Comparison of ENCODE assay signal across 14 cellular contexts in genomic region chr9:5593904-5594303, GRCh38. TPM values are rescaled to one million over a fixed set of nuclear protein-coding genes. Genes with fewer than 3 reads are reported as not detected.
DNase-seq lines count a peak whose midpoint lies in the region; ATAC-seq and TF ChIP-seq lines count a peak whose summit lies in the region.
"Had no signal": no experiment of that assay in that cellular context is flagged by ENCODE, and none has a peak within 500 bp of the region (broad histone marks: within the 10 kb centered on the region; RNA-seq: fewer than 3 reads in every experiment).

No MANE protein-coding gene starts in this region.

- no peaks in the 10 kb centered on the region for H3K27me3 Mint-ChIP-seq in stimulated activated naive CD8-positive, alpha-beta T cell treated with anti-CD3 and anti-CD28 coated beads, Interleukin-15, Interleukin-2, amounts not matched to agents 100 ng/mL and 50 ng/mL, for 24 hours
- no peaks in the 10 kb centered on the region for H3K27me3 Mint-ChIP-seq in MCF 10A (ENCODE audit: insufficient read depth, unreplicated experiment)
- H3K27me3 Mint-ChIP-seq: activated naive CD4-positive, alpha-beta T cell treated with anti-CD3 and anti-CD28 coated beads, Interleukin-2, amount 50 U/mL, for 24 hours had no signal

- no peak for ATAC-seq in stimulated activated naive CD8-positive, alpha-beta T cell treated with anti-CD3 and anti-CD28 coated beads, Interleukin-15, Interleukin-2, amounts not matched to agents 100 U/mL and 50 U/mL, for 24 hours
- ATAC-seq in HG02623 (IDR thresholded peaks at IDR 0.05; ENCODE audit: unreplicated experiment) (peak; percentile 50), HG03565 (IDR thresholded peaks at IDR 0.05; ENCODE audit: unreplicated experiment) (peak; percentile 78), omental fat pad (ENCODE audit: low FRiP score) (no peak)

- BruUV-seq in MCF 10A (replicated peaks; lab: Mats Ljungman, UMichigan) = no TSS peak

- H3K27ac Mint-ChIP-seq in stimulated activated naive CD8-positive, alpha-beta T cell treated with anti-CD3 and anti-CD28 coated beads, Interleukin-15, Interleukin-2, amounts not matched to agents 100 ng/mL and 50 ng/mL, for 24 hours = peak overlapping the region; percentile 43
- no peak overlapping the region for H3K27ac Mint-ChIP-seq in MCF 10A (ENCODE audit: low read depth, unreplicated experiment)
- H3K27ac Mint-ChIP-seq: activated naive CD4-positive, alpha-beta T cell treated with anti-CD3 and anti-CD28 coated beads, Interleukin-2, amount 50 U/mL, for 24 hours; endodermal cell had no signal

- H3K4me3 Mint-ChIP-seq in stimulated activated naive CD8-positive, alpha-beta T cell treated with anti-CD3 and anti-CD28 coated beads, Interleukin-15, Interleukin-2, amounts not matched to agents 100 ng/mL and 50 ng/mL, for 24 hours = no peak overlapping the region
- no peak overlapping the region for H3K4me3 Mint-ChIP-seq in MCF 10A (ENCODE audit: unreplicated experiment)
- H3K4me3 Mint-ChIP-seq: activated naive CD4-positive, alpha-beta T cell treated with anti-CD3 and anti-CD28 coated beads, Interleukin-2, amount 50 U/mL, for 24 hours; endodermal cell had no signal

- no peaks in the 10 kb centered on the region for H3K36me3 Mint-ChIP-seq in stimulated activated naive CD8-positive, alpha-beta T cell treated with anti-CD3 and anti-CD28 coated beads, Interleukin-15, Interleukin-2, amounts not matched to agents 100 ng/mL and 50 ng/mL, for 24 hours (ENCODE audit: low read depth)
- H3K36me3 Mint-ChIP-seq in MCF 10A (ENCODE audit: insufficient read depth, unreplicated experiment) = no peaks in the 10 kb centered on the region
- H3K36me3 Mint-ChIP-seq: activated naive CD4-positive, alpha-beta T cell treated with anti-CD3 and anti-CD28 coated beads, Interleukin-2, amount 50 U/mL, for 24 hours had no signal

- no peaks in the 10 kb centered on the region for H3K9me3 Mint-ChIP-seq in stimulated activated naive CD8-positive, alpha-beta T cell treated with anti-CD3 and anti-CD28 coated beads, Interleukin-15, Interleukin-2, amounts not matched to agents 100 ng/mL and 50 ng/mL, for 24 hours
- H3K9me3 Mint-ChIP-seq in MCF 10A (ENCODE audit: unreplicated experiment) = no peaks in the 10 kb centered on the region
- H3K9me3 Mint-ChIP-seq: activated naive CD4-positive, alpha-beta T cell treated with anti-CD3 and anti-CD28 coated beads, Interleukin-2, amount 50 U/mL, for 24 hours; endodermal cell had no signal

- intact Hi-C loops in MCF 10A (cut with micrococcal nuclease) = loop anchor here (5.0 kb wide), 1 partner anchor 1212 kb away; no protein-coding TSS in a partner anchor

- POLR2A ChIA-PET in MCF 10A (lab: Yijun Ruan, JAX) = no interaction called here

- peaks cover 51% of the 10 kb centered on the region for H3K4me1 Mint-ChIP-seq in stimulated activated naive CD8-positive, alpha-beta T cell treated with anti-CD3 and anti-CD28 coated beads, Interleukin-15, Interleukin-2, amounts not matched to agents 100 ng/mL and 50 ng/mL, for 24 hours (ENCODE audit: low read depth)
- no peaks in the 10 kb centered on the region for H3K4me1 Mint-ChIP-seq in MCF 10A (ENCODE audit: insufficient read depth, unreplicated experiment)

- TF ChIP-seq CTCF in MCF 10A (IDR thresholded peaks at IDR 0.05; ENCODE audit: unreplicated experiment) (no peak), omental fat pad (IDR thresholded peaks at IDR 0.05) (no peak)

- CTCF ChIA-PET in MCF 10A (lab: Yijun Ruan, JAX) = interaction anchor here (0.7 to 1.2 kb wide), 2 partner anchors 144 to 169 kb away, joined by 3 to 6 read pairs; partner anchors contain the start of gene CD274

- no peak for DNase-seq in stimulated activated naive CD8-positive, alpha-beta T cell treated with anti-CD3 and anti-CD28 coated beads, Interleukin-15, Interleukin-2, amounts not matched to agents 100 U/mL and 50 U/mL, for 24 hours
- no peak for DNase-seq in NCI-H1694 treated with DMSO at 0.1 percent for 48 hours (lab: John Stamatoyannopoulos, UW)
- DNase-seq in amniotic stem cell (lab: John Stamatoyannopoulos, UW) = no peak
- DNase-seq in MCF 10A (ENCODE audit: unreplicated experiment) = no peak
- DNase-seq in omental fat pad (ENCODE audit: low spot score) = no peak
- DNase-seq: endodermal cell; NCI-H82; stimulated activated CD4-positive, alpha-beta T cell treated with anti-CD3 and anti-CD28 coated beads, Interleukin-4, amount 100 ng/mL, for 1 hour; transverse colon; WERI-Rb-1 had no signal

RNA-seq across cellular contexts. Expression of gene RIC1, which starts 35.0 kb away (rescaled TPM):
- total RNA-seq in MCF 10A (2022) (21.3 and 23.1 TPM in 2 replicates), omental fat pad (10 to 100 TPM; 27.4 to 62.3 (median 36.1) TPM)

Comparison
In these comparisons a context has a peak if more than half of its experiments do, and no peak if none do; other contexts are left out.
1. ATAC-seq: peak in HG02623 (single experiment) and HG03565 (single experiment); none in stimulated activated naive CD8-positive, alpha-beta T cell treated with anti-CD3 and anti-CD28 coated beads, Interleukin-15, Interleukin-2, amounts not matched to agents 100 U/mL and 50 U/mL, for 24 hours (single experiment) and omental fat pad (single experiment).